2 cellular contexts compared by ENCODE assay signal in genomic region chr7:82464372-82464771, GRCh38.
TF ChIP-seq lines count a peak whose summit lies in the region.

No MANE protein-coding gene starts in this region.

TF ChIP-seq in HEK293, 187 proteins besides CTCF, POLR2A, EP300 and RAD21:
- TF ChIP-seq ZNF133 (tag by site-specific recombination; IDR thresholded peaks at IDR 0.05) (peak; percentile 89), ZNF184 (tag by site-specific recombination; IDR thresholded peaks at IDR 0.05) (no peak)

TF ChIP-seq in H1, 55 proteins besides CTCF, POLR2A, EP300 and RAD21:
- TF ChIP-seq TCF12 (IDR thresholded peaks at IDR 0.05; ENCODE audit: low read depth, low read length) (no peak), CEBPB (IDR thresholded peaks at IDR 0.05; ENCODE audit: low read depth, low read length) (peak; percentile 63; the same call in 1 of the 2 replicates)
TF ChIP-seq in H1: peak in this region for 1.
